In the genomic region with DNA sequence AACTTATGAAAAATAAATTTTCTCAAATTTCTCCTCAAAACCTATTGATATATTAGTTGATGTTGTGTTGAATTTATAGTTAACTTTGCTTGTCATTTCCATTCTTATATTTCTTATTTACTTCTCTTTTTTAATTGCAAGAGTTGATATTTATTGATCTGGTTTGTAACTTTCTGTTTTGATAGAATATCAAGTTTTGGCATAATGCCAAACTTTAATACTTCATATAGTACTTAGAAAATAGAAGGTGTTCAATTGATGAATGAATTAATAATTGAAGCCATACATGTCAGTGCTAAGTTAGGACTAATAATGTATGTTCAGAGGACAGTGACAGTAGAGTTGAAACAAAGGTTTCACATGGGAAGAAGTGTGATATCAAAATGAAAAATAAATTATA, we compare ENCODE assay signal across 32 cellular contexts.
"Had no signal": no experiment of that assay in that cellular context is flagged by ENCODE, and none has a peak within 500 bp of the region (broad histone marks: within the 10 kb centered on the region; RNA-seq: fewer than 3 reads in every experiment).

No MANE protein-coding gene starts in this region.

- H3K27me3 ChIP-seq: brain microvascular endothelial cell, foreskin keratinocyte, hepatocyte, stomach, suprapubic skin, tibial artery, upper lobe of right lung had no signal

- H3K27ac ChIP-seq: brain microvascular endothelial cell, foreskin keratinocyte, hepatocyte, skin epidermis, stomach, suprapubic skin, tibial artery, upper lobe of right lung, WERI-Rb-1 had no signal

- ATAC-seq: activated CD4-positive, CD25-positive, alpha-beta regulatory T cell treated with anti-CD3 and anti-CD28 coated beads, Interleukin-2, amount 50 U/mL, for 24 hours; effector memory CD8-positive, alpha-beta T cell; esophagus mucosa; foreskin keratinocyte; left colon; sciatic nerve; stimulated activated memory B cell treated with anti-CD40 and anti-IgM and Interleukin-4, amounts not matched to agents 10 μg/mL and 1 μg/mL and 100 μg/mL, for 72 hours; upper lobe of right lung had no signal

- H3K36me3 ChIP-seq: brain microvascular endothelial cell, upper lobe of right lung had no signal

- H3K4me1 ChIP-seq: suprapubic skin, tibial artery, upper lobe of right lung had no signal

- DNase-seq: activated CD4-positive, alpha-beta T cell treated with anti-CD3 and anti-CD28 coated beads for 48 hours; activated CD4-positive, alpha-beta T cell treated with anti-CD3 and anti-CD28 coated beads, Interleukin-2, amount 50 U/mL, for 48 hours; activated CD8-positive, alpha-beta memory T cell treated with anti-CD3 and anti-CD28 coated beads for 24 hours; activated effector memory CD4-positive, alpha-beta T cell treated with anti-CD3 and anti-CD28 coated beads, Interleukin-2, amount 50 U/mL, for 16 hours; activated naive CD4-positive, alpha-beta T cell treated with anti-CD3 and anti-CD28 coated beads for 36 hours; activated naive CD8-positive, alpha-beta T cell treated with anti-CD3 and anti-CD28 coated beads, Interleukin-2, amount 10 ng/mL, durations not matched to agents 7 days and 5 days; amniotic stem cell; brain microvascular endothelial cell; caudate nucleus; cortex of kidney; effector memory CD8-positive, alpha-beta T cell; foreskin keratinocyte; glutamatergic neuron; left colon; mammary epithelial cell; stimulated activated CD4-positive, alpha-beta T cell treated with anti-CD3 and anti-CD28 coated beads, Interleukin-1b, Interleukin-23, amount 100 ng/mL, for 48 hours; stimulated activated CD4-positive, alpha-beta T cell treated with anti-CD3 and anti-CD28 coated beads, Interleukin-4, amount 100 ng/mL, for 4 hours; stimulated activated CD8-positive, alpha-beta memory T cell treated with anti-CD3 and anti-CD28 coated beads, Interleukin-4, amount 100 ng/mL, for 48 hours; stomach; T-helper 1 cell; tibial artery; upper lobe of right lung; WERI-Rb-1 had no signal

- H3K9me3 ChIP-seq: stomach, suprapubic skin, tibial artery, upper lobe of right lung had no signal

- FAIRE-seq: astrocyte, keratinocyte had no signal

- H3K4me3 ChIP-seq: hepatocyte, skin epidermis, stomach, suprapubic skin, tibial artery, upper lobe of right lung had no signal
